ENCODE assay signal across 14 cellular contexts in the genomic region with DNA sequence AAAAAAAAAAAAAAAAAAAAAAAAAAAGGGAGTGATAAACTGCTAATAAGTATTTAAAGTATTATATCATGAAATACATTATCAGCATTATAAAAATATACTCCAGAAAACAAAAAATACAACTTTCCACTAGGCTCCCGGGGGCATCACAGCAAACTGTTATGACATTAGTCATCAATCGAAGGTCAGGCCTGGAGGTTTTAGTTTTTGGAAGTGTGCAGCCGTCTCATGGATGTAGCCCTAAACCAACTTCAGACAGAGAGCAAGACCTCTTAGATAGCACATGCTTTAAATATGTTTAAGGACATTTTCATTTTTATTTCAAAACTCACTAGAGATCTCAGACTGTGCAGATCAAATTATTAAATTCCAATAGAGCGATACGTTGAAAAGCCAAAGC.
DNase-seq lines count a peak whose midpoint lies in the region; ATAC-seq, FAIRE-seq and TF ChIP-seq lines count a peak whose summit lies in the region.
"Had no signal": no experiment of that assay in that cellular context is flagged by ENCODE, and none has a peak within 500 bp of the region (broad histone marks: within the 10 kb centered on the region; RNA-seq: fewer than 3 reads in every experiment).

No MANE protein-coding gene starts in this region.

- intact Hi-C loops in K562 (cut with micrococcal nuclease) = no loop called here

- no peak overlapping the region for H2BK15ac ChIP-seq in mesenchymal stem cell (ENCODE audit: low read depth, poor library complexity, severe bottlenecking)

- H3K27me3 ChIP-seq in K562 (ENCODE audit: control insufficient read depth in 2 of 2, insufficient read depth in 2 of 2, low read length in 2 of 2) (no peaks in the 10 kb centered on the region), mesenchymal stem cell (ENCODE audit: control insufficient read depth in 1 of 2, insufficient read depth in 1 of 2, low read length in 2 of 2) (no peaks in the 10 kb centered on the region)

- H3K23ac ChIP-seq in mesenchymal stem cell (ENCODE audit: low read length in 2 of 2) = no peak overlapping the region

- H3K9me3 Mint-ChIP-seq in HFFc6 = no peaks in the 10 kb centered on the region

- WGBS in K562 (ENCODE audit: insufficient coverage, low coverage, missing lambda C conversion rate) = 90% methylated on average over 5 of the region's 5 CpGs
- WGBS in mesenchymal stem cell = 41% methylated on average over 4 of the region's 5 CpGs

- H2AFZ ChIP-seq in K562 (ENCODE audit: low read depth, low read length) (no peak overlapping the region), mesenchymal stem cell (ENCODE audit: low read depth, low read length) (no peak overlapping the region)

- no peak overlapping the region for H3K14ac ChIP-seq in mesenchymal stem cell (ENCODE audit: low read length in 2 of 2)

- H2AK5ac ChIP-seq in mesenchymal stem cell (ENCODE audit: low read length, severe bottlenecking) = no peak overlapping the region

- CTCF ChIA-PET in K562 (lab: Yijun Ruan, JAX; ENCODE audit: low intra/inter-chr PET ratio) = no interaction called here

- H3K4me1 Mint-ChIP-seq in HFFc6 (ENCODE audit: low read depth) = peaks cover 42% of the 10 kb centered on the region

- BruUV-seq in K562 (replicated peaks; lab: Mats Ljungman, UMichigan) = no TSS peak

- no peak overlapping the region for H3K4ac ChIP-seq in mesenchymal stem cell (ENCODE audit: low read depth in 1 of 2, low read length in 2 of 2)

- no peaks in the 10 kb centered on the region; the same call in 1 of the 2 replicates for H3K27me3 Mint-ChIP-seq in HFFc6 (ENCODE audit: insufficient read depth)

- peaks cover 20% of the 10 kb centered on the region for H3K79me1 ChIP-seq in mesenchymal stem cell (replicated peaks; ENCODE audit: low read length, poor library complexity, severe bottlenecking)

- POLR2A ChIA-PET in K562 (lab: Yijun Ruan, JAX) = interaction anchor here (0.7 kb wide), 1 partner anchor 148 kb away, joined by 5 read pairs; no protein-coding TSS in a partner anchor

- no peak overlapping the region for H4K8ac ChIP-seq in mesenchymal stem cell (ENCODE audit: low read length)

- H2BK120ac ChIP-seq in mesenchymal stem cell (ENCODE audit: low read depth, low read length) = no peak overlapping the region

- H3K27ac ChIP-seq in K562 (ENCODE audit: extremely low read depth, low read depth, low read length) (no peak overlapping the region), mesenchymal stem cell (ENCODE audit: low read length, poor library complexity, severe bottlenecking) (peak overlapping the region; percentile 61)

- H3K36me3 Mint-ChIP-seq in HFFc6 (ENCODE audit: low read depth) = peaks cover 5% of the 10 kb centered on the region; the same call in 1 of the 2 replicates

- peaks cover 31% of the 10 kb centered on the region for H3K79me2 ChIP-seq in K562 (ENCODE audit: control insufficient read depth, insufficient read depth, low read length)

- TF ChIP-seq CTCF in HFFc6 (IDR thresholded peaks at IDR 0.05) (no peak), K562 (IDR thresholded peaks at IDR 0.05 in 2 of 3, conservative IDR thresholded peaks at IDR 0.05 in 1 of 3; ENCODE audit: insufficient read depth in 2 of 3, low read depth in 1 of 3, low read length in 3 of 3) (no peak)

- H2BK12ac ChIP-seq in mesenchymal stem cell (ENCODE audit: low read length in 2 of 2) = no peak overlapping the region

- no peak for TF ChIP-seq POLR2A in K562 (conservative IDR thresholded peaks at IDR 0.05)

- TF ChIP-seq RAD21 in K562 (CRISPR knock-in tag; conservative IDR thresholded peaks at IDR 0.05 in 1 of 2, IDR thresholded peaks at IDR 0.05 in 1 of 2) = no peak

- in situ Hi-C loops in K562 (cut with MboI) = no loop called here

- H3K9ac ChIP-seq in K562 (ENCODE audit: insufficient read depth in 1 of 2, low read depth in 2 of 2, low read length in 2 of 2) (no peak overlapping the region), mesenchymal stem cell (ENCODE audit: low read length) (peak overlapping the region; percentile 60)

- no peak for ATAC-seq in K562
- ATAC-seq: activated CD4-positive, CD25-positive, alpha-beta regulatory T cell treated with anti-CD3 and anti-CD28 coated beads, Interleukin-2, amount 50 U/mL, for 24 hours; stimulated activated naive CD8-positive, alpha-beta T cell treated with anti-CD3 and anti-CD28 coated beads, Interleukin-15, amount 100 ng/mL, for 72 hours had no signal

- TF ChIP-seq EP300 in K562 (IDR thresholded peaks at IDR 0.05; ENCODE audit: low read length) = no peak

- peak overlapping the region; percentile 90 for H3K27ac Mint-ChIP-seq in HFFc6

- H3K9me3 ChIP-seq in K562 (replicated peaks; ENCODE audit: control insufficient read depth, insufficient read depth, low read depth, low read length) = no peaks in the 10 kb centered on the region
- H3K9me3 ChIP-seq in mesenchymal stem cell (ENCODE audit: control insufficient read depth, low read length) = no peaks in the 10 kb centered on the region

- H3K4me3 ChIP-seq in K562 = no peak overlapping the region
- no peak overlapping the region for H3K4me3 ChIP-seq in mesenchymal stem cell (ENCODE audit: insufficient read depth in 1 of 2, low read depth in 1 of 2, low read length in 2 of 2)

- H3K4me3 Mint-ChIP-seq in HFFc6 = peak overlapping the region; percentile 70
- H3K4me3 Mint-ChIP-seq: stimulated activated naive CD8-positive, alpha-beta T cell treated with anti-CD3 and anti-CD28 coated beads, Interleukin-15, amount 100 ng/mL, for 72 hours had no signal

- H4K91ac ChIP-seq in mesenchymal stem cell (ENCODE audit: low read length) = no peak overlapping the region

- H3K4me1 ChIP-seq in K562 (replicated peaks in 1 of 2; ENCODE audit: control insufficient read depth in 2 of 2, insufficient read depth in 2 of 2, low read length in 2 of 2) = peaks cover 0 to 20% of the 10 kb centered on the region in 2 experiments; a peak in 3 of 5 replicates
- peaks cover 4% of the 10 kb centered on the region for H3K4me1 ChIP-seq in mesenchymal stem cell (ENCODE audit: control insufficient read depth, insufficient read depth, low read depth, low read length)

- peak; percentile 24 for DNase-seq in AG20443 (ENCODE audit: low spot score)
- no peak for DNase-seq in HFFc6
- DNase-seq in K562 (ENCODE audit: extremely low read depth in 1 of 4, low spot score in 3 of 4) = no peak
- no peak for DNase-seq in mesenchymal stem cell
- no peak for DNase-seq in stimulated activated CD4-positive, alpha-beta T cell treated with anti-CD3 and anti-CD28 coated beads, Interleukin-1b, Interleukin-23, amount 100 ng/mL, for 48 hours
- no peak for DNase-seq in middle frontal gyrus (ENCODE audit: extremely low spot score, low spot score)
- no peak for DNase-seq in DMS 273 (lab: John Stamatoyannopoulos, UW; ENCODE audit: unreplicated experiment)
- DNase-seq in HUDEP-2 (lab: John Stamatoyannopoulos, UW; ENCODE audit: unreplicated experiment in 76 of 76) = no peak
- DNase-seq: GDM1; SHP77; stimulated activated naive CD8-positive, alpha-beta T cell treated with anti-CD3 and anti-CD28 coated beads, Interleukin-15, amount 100 ng/mL, for 72 hours had no signal

- H2BK5ac ChIP-seq in mesenchymal stem cell (ENCODE audit: low read depth, low read length, poor library complexity, severe bottlenecking) = no peak overlapping the region

- FAIRE-seq in K562 (lab: Jason Lieb, UNC) = no peak
- FAIRE-seq: H1, HTR-8/SVneo had no signal

- H4K20me1 ChIP-seq in K562 (replicated peaks; ENCODE audit: control insufficient read depth, insufficient read depth, low read length) = no peaks in the 10 kb centered on the region

- H3K4me2 ChIP-seq in K562 (ENCODE audit: insufficient read depth, low read length) = no peak overlapping the region
- H3K4me2 ChIP-seq in mesenchymal stem cell (ENCODE audit: low read length, poor library complexity, severe bottlenecking) = no peak overlapping the region

- H3K9me1 ChIP-seq in K562 (ENCODE audit: control insufficient read depth, insufficient read depth, low read length) = no peaks in the 10 kb centered on the region

- H3K36me3 ChIP-seq in K562 (ENCODE audit: control insufficient read depth, insufficient read depth, low read length) (no peaks in the 10 kb centered on the region), mesenchymal stem cell (ENCODE audit: control insufficient read depth in 1 of 2, insufficient read depth in 2 of 2, low read depth in 1 of 2, low read length in 2 of 2) (no peaks in the 10 kb centered on the region)

- H3K18ac ChIP-seq in mesenchymal stem cell (ENCODE audit: low read depth in 1 of 2, low read length in 2 of 2) = no peak overlapping the region

TF ChIP-seq in K562, 482 proteins besides CTCF, POLR2A, EP300 and RAD21:
- TF ChIP-seq, protein P1, sequence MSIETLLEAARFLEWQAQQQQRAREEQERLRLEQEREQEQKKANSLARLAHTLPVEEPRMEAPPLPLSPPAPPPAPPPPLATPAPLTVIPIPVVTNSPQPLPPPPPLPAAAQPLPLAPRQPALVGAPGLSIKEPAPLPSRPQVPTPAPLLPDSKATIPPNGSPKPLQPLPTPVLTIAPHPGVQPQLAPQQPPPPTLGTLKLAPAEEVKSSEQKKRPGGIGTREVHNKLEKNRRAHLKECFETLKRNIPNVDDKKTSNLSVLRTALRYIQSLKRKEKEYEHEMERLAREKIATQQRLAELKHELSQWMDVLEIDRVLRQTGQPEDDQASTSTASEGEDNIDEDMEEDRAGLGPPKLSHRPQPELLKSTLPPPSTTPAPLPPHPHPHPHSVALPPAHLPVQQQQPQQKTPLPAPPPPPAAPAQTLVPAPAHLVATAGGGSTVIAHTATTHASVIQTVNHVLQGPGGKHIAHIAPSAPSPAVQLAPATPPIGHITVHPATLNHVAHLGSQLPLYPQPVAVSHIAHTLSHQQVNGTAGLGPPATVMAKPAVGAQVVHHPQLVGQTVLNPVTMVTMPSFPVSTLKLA (conservative IDR thresholded peaks at IDR 0.05) = no peak
- TF ChIP-seq ZNF316 (IDR thresholded peaks at IDR 0.05) = peak; percentile 9; the same call in 1 of the 2 replicates
TF ChIP-seq in K562: peak in this region for 1.
